22 cellular contexts compared by ENCODE assay signal in genomic region chr19:54790711-54791110, GRCh38. TPM values are rescaled to one million over a fixed set of nuclear protein-coding genes. Genes with fewer than 3 reads are reported as not detected.
"Had no signal": no experiment of that assay in that cellular context is flagged by ENCODE, and none has a peak within 500 bp of the region (broad histone marks: within the 10 kb centered on the region; RNA-seq: fewer than 3 reads in every experiment).

No MANE protein-coding gene starts in this region.

- H3K27ac ChIP-seq: SJSA1, SK-N-MC had no signal

- DNase-seq: Kasumi-1, KBM-7, MM.1S, NCI-H1092 treated with DMSO at 0.1 percent for 48 hours, NCI-H1436, NCI-H187, NCI-H2029, NCI-H2081 treated with DMSO at 0.1 percent for 48 hours, NCI-H2171, NCI-H226, NCI-H446, NCI-H510A, NCI-H524 treated with DMSO at 0.1 percent for 48 hours, NCI-H69, NCI-H774, Right ventricle myocardium superior, RPMI8226, SIG-M5 had no signal

- H3K4me1 ChIP-seq: SJSA1 had no signal

- H3K36me3 ChIP-seq: SJSA1 had no signal

- H3K4me3 ChIP-seq: SJSA1, SK-N-MC had no signal

RNA-seq across cellular contexts. Expression of gene KIR2DL4, which starts 12.7 kb away (rescaled TPM):
- total RNA-seq: HT-29, M059J, Right ventricle myocardium superior, SJSA1 had no signal

RNA-seq across cellular contexts. Expression of gene KIR2DL1, which starts 21.1 kb away (rescaled TPM):
- total RNA-seq: HT-29, M059J, Right ventricle myocardium superior, SJSA1 had no signal

RNA-seq across cellular contexts. Expression of gene KIR3DL1, which starts 25.6 kb away (rescaled TPM):
- total RNA-seq: HT-29, M059J, Right ventricle myocardium superior, SJSA1 had no signal

RNA-seq across cellular contexts. Expression of gene KIR2DS4, which starts 41.8 kb away (rescaled TPM):
- total RNA-seq: HT-29, M059J, Right ventricle myocardium superior, SJSA1 had no signal

RNA-seq across cellular contexts. Expression of gene KIR2DL3, which starts 52.4 kb away (rescaled TPM):
- total RNA-seq: HT-29, M059J, Right ventricle myocardium superior, SJSA1 had no signal
